19 cellular contexts compared by ENCODE assay signal in the genomic region with DNA sequence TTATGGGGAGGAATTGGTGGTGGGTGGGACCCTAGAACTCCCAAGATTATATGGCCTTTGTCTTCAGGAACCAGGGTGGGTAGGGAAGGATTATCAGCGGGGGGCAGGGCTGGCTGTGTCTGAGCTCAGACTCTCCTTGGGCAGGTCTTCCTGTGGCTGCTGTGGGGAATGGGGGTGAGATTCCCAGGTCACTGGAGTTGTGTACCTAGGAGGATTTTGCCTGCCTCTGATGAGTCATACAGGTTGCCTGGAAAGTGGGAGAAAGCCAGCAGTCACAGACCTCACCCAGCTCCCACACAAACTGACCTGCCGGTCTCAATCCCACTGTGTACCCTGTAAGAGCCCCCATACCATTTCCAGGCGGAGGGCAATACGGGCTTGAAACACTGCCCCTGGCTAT.
DNase-seq lines count a peak whose midpoint lies in the region; TF ChIP-seq lines count a peak whose summit lies in the region.
"Had no signal": no experiment of that assay in that cellular context is flagged by ENCODE, and none has a peak within 500 bp of the region (broad histone marks: within the 10 kb centered on the region; RNA-seq: fewer than 3 reads in every experiment).

No MANE protein-coding gene starts in this region.

- no peak overlapping the region for H3K56ac ChIP-seq in H9 (ENCODE audit: insufficient read length, low read depth, low read length)

- H2BK15ac ChIP-seq in H9 (ENCODE audit: low read depth, low read length) (no peak overlapping the region), neuronal stem cell (ENCODE audit: low read length) (no peak overlapping the region)

- H3K36me3 ChIP-seq in mammary epithelial cell (ENCODE audit: insufficient read depth, low read length), result no peaks in the 10 kb centered on the region
- H3K36me3 ChIP-seq in neuronal stem cell (replicated peaks in 1 of 2; ENCODE audit: control insufficient read depth in 2 of 2, insufficient read depth in 2 of 2, low read length in 2 of 2), result no peaks in the 10 kb centered on the region
- H3K36me3 ChIP-seq in WERI-Rb-1, result no peaks in the 10 kb centered on the region
- no peaks in the 10 kb centered on the region for H3K36me3 ChIP-seq in esophagus muscularis mucosa
- H3K36me3 ChIP-seq: BLaER1 had no signal

- no peak overlapping the region for H2BK20ac ChIP-seq in H9 (ENCODE audit: low read depth, low read length, poor library complexity, severe bottlenecking)

- H3K23me2 ChIP-seq in H9 (ENCODE audit: insufficient read length, low read depth, low read length, poor library complexity, severe bottlenecking), result no peaks in the 10 kb centered on the region

- no peak overlapping the region for H3T11ph ChIP-seq in H9 (ENCODE audit: low read length)

- H3K4me3 ChIP-seq in mammary epithelial cell (replicated peaks in 1 of 3; ENCODE audit: insufficient read depth in 1 of 3, low read depth in 2 of 3, low read length in 3 of 3) (no peak overlapping the region), neuronal stem cell (ENCODE audit: low read length in 2 of 2) (no peak overlapping the region), WERI-Rb-1 (ENCODE audit: low read depth, low read length) (no peak overlapping the region), esophagus muscularis mucosa (no peak overlapping the region)
- H3K4me3 ChIP-seq: A549, BLaER1, PC-9 had no signal

- no peaks in the 10 kb centered on the region for H3K27me3 ChIP-seq in H9 (ENCODE audit: insufficient read depth, low read length)
- no peaks in the 10 kb centered on the region for H3K27me3 ChIP-seq in mammary epithelial cell (ENCODE audit: insufficient read depth, low read length)
- H3K27me3 ChIP-seq in neuronal stem cell (ENCODE audit: control insufficient read depth in 3 of 3, insufficient read depth in 3 of 3, low read depth in 1 of 3, low read length in 3 of 3), result no peaks in the 10 kb centered on the region
- no peaks in the 10 kb centered on the region for H3K27me3 ChIP-seq in WERI-Rb-1 (ENCODE audit: insufficient read depth, low read depth, severe bottlenecking)
- no peaks in the 10 kb centered on the region for H3K27me3 ChIP-seq in esophagus muscularis mucosa
- H3K27me3 ChIP-seq: BLaER1 had no signal

- no peaks in the 10 kb centered on the region for H3K79me2 ChIP-seq in H9 (ENCODE audit: insufficient read depth, low read length)
- no peaks in the 10 kb centered on the region for H3K79me2 ChIP-seq in mammary epithelial cell (ENCODE audit: insufficient read depth, low read length)

- H3K4me2 ChIP-seq in H9 (ENCODE audit: insufficient read depth, insufficient read length, low read length) (no peak overlapping the region), mammary epithelial cell (ENCODE audit: insufficient read depth, low read depth, low read length) (no peak overlapping the region), neuronal stem cell (ENCODE audit: insufficient read depth, low read length, poor library complexity, severe bottlenecking) (no peak overlapping the region)
- H3K4me2 ChIP-seq: A549, BLaER1, PC-9 had no signal

- H3K4me1 ChIP-seq in H9 (ENCODE audit: insufficient read depth, low read length) (no peaks in the 10 kb centered on the region), mammary epithelial cell (ENCODE audit: insufficient read depth, low read length) (peaks cover 11% of the 10 kb centered on the region), neuronal stem cell (ENCODE audit: control insufficient read depth in 2 of 2, insufficient read depth in 1 of 2, low read depth in 1 of 2, low read length in 2 of 2) (no peaks in the 10 kb centered on the region), esophagus muscularis mucosa (no peaks in the 10 kb centered on the region)
- H3K4me1 ChIP-seq: A549, BLaER1 had no signal

- H3K14ac ChIP-seq in H9 (ENCODE audit: insufficient read depth, low read length) (peak overlapping the region; percentile 47; the same call in 1 of the 2 replicates), neuronal stem cell (ENCODE audit: low read length) (no peak overlapping the region)

- H2AFZ ChIP-seq in H9 (ENCODE audit: low read length) (no peak overlapping the region), mammary epithelial cell (ENCODE audit: low read depth, low read length) (peak overlapping the region; percentile 34), neuronal stem cell (ENCODE audit: low read length) (peak overlapping the region; percentile 2)
- H2AFZ ChIP-seq: PC-9 had no signal

- TF ChIP-seq EP300 in esophagus muscularis mucosa (IDR thresholded peaks at IDR 0.05), result no peak

- H3K9me3 ChIP-seq in H9 (ENCODE audit: control insufficient read depth, low read depth, low read length) (no peaks in the 10 kb centered on the region), mammary epithelial cell (replicated peaks; ENCODE audit: insufficient read depth, low read length) (no peaks in the 10 kb centered on the region), neuronal stem cell (replicated peaks in 1 of 2; ENCODE audit: control insufficient read depth in 2 of 2, insufficient read depth in 1 of 2, low read depth in 1 of 2, low read length in 2 of 2) (no peaks in the 10 kb centered on the region), WERI-Rb-1 (ENCODE audit: severe bottlenecking) (no peaks in the 10 kb centered on the region), esophagus muscularis mucosa (no peaks in the 10 kb centered on the region)
- H3K9me3 ChIP-seq: A549, BLaER1 had no signal

- DNase-seq in H9, result no peak
- DNase-seq in mammary epithelial cell, result peak; percentile 19
- DNase-seq in iPS-NIHi7 (ENCODE audit: extremely low spot score), result peak; percentile 11
- DNase-seq in neuronal stem cell (ENCODE audit: low spot score), result no peak
- DNase-seq in WERI-Rb-1, result no peak
- no peak for DNase-seq in NCI-H2227 treated with DMSO at 0.1 percent for 48 hours (lab: John Stamatoyannopoulos, UW)
- no peak for DNase-seq in esophagus muscularis mucosa (ENCODE audit: extremely low spot score)
- DNase-seq: CD4-positive, alpha-beta memory T cell; DMS79; H7; IMR-90; NCI-H1417 treated with DMSO at 0.1 percent for 48 hours; NCI-H187 treated with DMSO at 0.1 percent for 48 hours; NCI-H345; NCI-H524 treated with DMSO at 0.1 percent for 48 hours; PC-9 had no signal

- no peaks in the 10 kb centered on the region for H4K20me1 ChIP-seq in H9 (ENCODE audit: control insufficient read depth, insufficient read depth, insufficient read length)
- H4K20me1 ChIP-seq in mammary epithelial cell (ENCODE audit: insufficient read depth, low read length), result no peaks in the 10 kb centered on the region
- H4K20me1 ChIP-seq: BLaER1 had no signal

- H3K79me1 ChIP-seq in H9 (ENCODE audit: insufficient read depth, low read depth, low read length, poor library complexity, severe bottlenecking) (no peaks in the 10 kb centered on the region), neuronal stem cell (ENCODE audit: low read depth, low read length) (no peaks in the 10 kb centered on the region)

- H3K9me3 Mint-ChIP-seq in H9, result no peaks in the 10 kb centered on the region

- H3K4me1 Mint-ChIP-seq in H9, result peaks cover 13 to 15% of the 10 kb centered on the region in 2 experiments
- H3K4me1 Mint-ChIP-seq: CD4-positive, alpha-beta memory T cell had no signal

- H3K4me3 Mint-ChIP-seq in H9, result no peak overlapping the region
- H3K4me3 Mint-ChIP-seq: CD4-positive, alpha-beta memory T cell had no signal

- no peak overlapping the region for H3K27ac ChIP-seq in H9 (ENCODE audit: insufficient read length, low read depth, low read length)
- no peak overlapping the region for H3K27ac ChIP-seq in mammary epithelial cell (ENCODE audit: insufficient read depth, low read depth, low read length)
- H3K27ac ChIP-seq in neuronal stem cell (replicated peaks; ENCODE audit: low read length), result no peak overlapping the region
- H3K27ac ChIP-seq in WERI-Rb-1, result no peak overlapping the region
- H3K27ac ChIP-seq in esophagus muscularis mucosa (replicated peaks in 1 of 4), result no peak overlapping the region
- H3K27ac ChIP-seq: A549, BLaER1, PC-9, RWPE1 had no signal

- dilution Hi-C loops in mammary epithelial cell (cut with HindIII; ENCODE audit: low sequenced_read_pairs), result no loop called here

- CTCF ChIA-PET in mammary epithelial cell (lab: Charles Lee; ENCODE audit: low non-redundant PET), result no interaction called here

- no peaks in the 10 kb centered on the region; a peak in 1 of 7 replicates for H3K36me3 Mint-ChIP-seq in H9 (ENCODE audit: insufficient read depth in 1 of 3, low read depth in 3 of 3)
- H3K36me3 Mint-ChIP-seq: CD4-positive, alpha-beta memory T cell had no signal

- H2BK5ac ChIP-seq in H9 (ENCODE audit: insufficient read length, low read length), result no peak overlapping the region
- no peak overlapping the region for H2BK5ac ChIP-seq in neuronal stem cell (ENCODE audit: low read length)

- H4K8ac ChIP-seq in H9 (replicated peaks; ENCODE audit: insufficient read length, low read depth, low read length), result no peak overlapping the region
- no peak overlapping the region for H4K8ac ChIP-seq in neuronal stem cell (ENCODE audit: low read depth, low read length)

- no peak overlapping the region for H2AK5ac ChIP-seq in H9 (ENCODE audit: insufficient read length, low read length)
- no peak overlapping the region for H2AK5ac ChIP-seq in neuronal stem cell (ENCODE audit: low read depth, low read length)

- BruUV-seq in mammary epithelial cell (replicated peaks; lab: Mats Ljungman, UMichigan), result no TSS peak

- H4K5ac ChIP-seq in H9 (ENCODE audit: insufficient read length, low read depth, low read length), result no peak overlapping the region

- no peak overlapping the region for H2BK120ac ChIP-seq in H9 (ENCODE audit: low read depth, low read length, poor library complexity, severe bottlenecking)
- no peak overlapping the region for H2BK120ac ChIP-seq in neuronal stem cell (ENCODE audit: low read depth, low read length)

- in situ Hi-C loops in mammary epithelial cell (cut with MboI; ENCODE audit: low sequenced_read_pairs in 2 of 2), result no loop called here

- H3K18ac ChIP-seq in H9 (ENCODE audit: insufficient read length, low read depth, low read length), result no peak overlapping the region
- no peak overlapping the region for H3K18ac ChIP-seq in neuronal stem cell (ENCODE audit: low read length)

- no peak for TF ChIP-seq CTCF in H9 (conservative IDR thresholded peaks at IDR 0.05)
- no peak for TF ChIP-seq CTCF in mammary epithelial cell (conservative IDR thresholded peaks at IDR 0.05 in 1 of 2, IDR thresholded peaks at IDR 0.05 in 1 of 2; ENCODE audit: extremely low read depth in 1 of 2, insufficient read depth in 1 of 2, low read depth in 1 of 2, low read length in 2 of 2)
- no peak for TF ChIP-seq CTCF in WERI-Rb-1 (IDR thresholded peaks at IDR 0.05; ENCODE audit: low read depth, low read length)
- TF ChIP-seq CTCF in esophagus muscularis mucosa (IDR thresholded peaks at IDR 0.05), result no peak

- WGBS in H9 (ENCODE audit: extremely low coverage, insufficient read length, low lambda C conversion rate), result no CpG with 5 or more reads among the region's 4 CpGs
- WGBS in mammary epithelial cell (ENCODE audit: low coverage, missing lambda C conversion rate), result 31% methylated on average over 2 of the region's 4 CpGs
- no CpG with 5 or more reads among the region's 4 CpGs for WGBS in neuronal stem cell (ENCODE audit: extremely low coverage in 2 of 2, insufficient read length in 2 of 2, insufficient replicate concordance in 1 of 2), 2 donors
- no CpG with 5 or more reads among the region's 4 CpGs for WGBS in esophagus muscularis mucosa

- H4K91ac ChIP-seq in H9 (ENCODE audit: insufficient read length, low read depth, low read length) (no peak overlapping the region), neuronal stem cell (ENCODE audit: low read depth, low read length, poor library complexity) (no peak overlapping the region)

- TF ChIP-seq POLR2A in esophagus muscularis mucosa (IDR thresholded peaks at IDR 0.05; ENCODE audit: low read depth), result no peak

- H3K27ac Mint-ChIP-seq in H9, result no peak overlapping the region; a peak in 2 of 7 replicates
- H3K27ac Mint-ChIP-seq: CD4-positive, alpha-beta memory T cell had no signal

- no peak overlapping the region for H3K23ac ChIP-seq in H9 (ENCODE audit: insufficient read length, low read depth, low read length)
- H3K23ac ChIP-seq in neuronal stem cell (ENCODE audit: low read depth, low read length, poor library complexity), result no peak overlapping the region

- H3K4ac ChIP-seq in H9 (ENCODE audit: low read depth, low read length) (no peak overlapping the region), neuronal stem cell (ENCODE audit: low read length) (no peak overlapping the region)

- H3K9ac ChIP-seq in H9 (ENCODE audit: extremely low read depth, insufficient read length, low read length) (no peak overlapping the region), mammary epithelial cell (ENCODE audit: insufficient read depth, low read length) (no peak overlapping the region), neuronal stem cell (ENCODE audit: low read depth, low read length, poor library complexity) (no peak overlapping the region)
- H3K9ac ChIP-seq: BLaER1 had no signal

- intact Hi-C loops in mammary epithelial cell (cut with micrococcal nuclease), result no loop called here
- intact Hi-C loops in esophagus muscularis mucosa (cut with DNase I), result no loop called here

- H3K27me3 Mint-ChIP-seq in H9 (ENCODE audit: low read depth), result no peaks in the 10 kb centered on the region
- H3K27me3 Mint-ChIP-seq: CD4-positive, alpha-beta memory T cell had no signal

- no peak overlapping the region for H2BK12ac ChIP-seq in H9 (ENCODE audit: insufficient read length, low read depth, low read length)
- no peak overlapping the region for H2BK12ac ChIP-seq in neuronal stem cell (ENCODE audit: low read length)

Comparison
In these comparisons a context has a peak if more than half of its experiments do, and no peak if none do; other contexts are left out.
1. DNase-seq: peak in mammary epithelial cell (single experiment) and iPS-NIHi7 (single experiment); none in H9 (single experiment), neuronal stem cell (single experiment), WERI-Rb-1 (single experiment), NCI-H2227 treated with DMSO at 0.1 percent for 48 hours (single experiment) and esophagus muscularis mucosa (single experiment).